Comparison of ENCODE assay signal across 2 cellular contexts in the genomic region with DNA sequence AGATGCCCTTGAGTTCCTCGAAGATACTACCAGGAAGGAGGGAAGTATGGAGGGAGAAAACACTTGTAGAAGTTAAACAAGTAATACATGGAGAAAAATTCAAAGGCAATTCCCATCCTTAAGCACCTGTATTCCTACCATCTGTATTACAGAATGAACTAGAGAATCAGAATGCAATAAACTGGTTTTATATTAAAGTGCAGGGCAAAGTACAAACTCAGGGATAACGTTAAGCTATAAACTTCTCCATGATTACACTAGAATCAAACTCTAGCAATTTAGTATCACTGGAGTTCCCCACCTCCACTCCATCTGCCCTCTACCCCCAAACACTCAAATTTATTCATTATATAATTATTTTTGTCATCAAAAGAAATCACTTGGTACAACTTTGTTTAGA.
TF ChIP-seq lines count a peak whose summit lies in the region.

No MANE protein-coding gene starts in this region.

TF ChIP-seq in A549, 52 proteins besides CTCF, POLR2A, EP300 and RAD21 (continued from another document):
- TF ChIP-seq, protein P1, sequence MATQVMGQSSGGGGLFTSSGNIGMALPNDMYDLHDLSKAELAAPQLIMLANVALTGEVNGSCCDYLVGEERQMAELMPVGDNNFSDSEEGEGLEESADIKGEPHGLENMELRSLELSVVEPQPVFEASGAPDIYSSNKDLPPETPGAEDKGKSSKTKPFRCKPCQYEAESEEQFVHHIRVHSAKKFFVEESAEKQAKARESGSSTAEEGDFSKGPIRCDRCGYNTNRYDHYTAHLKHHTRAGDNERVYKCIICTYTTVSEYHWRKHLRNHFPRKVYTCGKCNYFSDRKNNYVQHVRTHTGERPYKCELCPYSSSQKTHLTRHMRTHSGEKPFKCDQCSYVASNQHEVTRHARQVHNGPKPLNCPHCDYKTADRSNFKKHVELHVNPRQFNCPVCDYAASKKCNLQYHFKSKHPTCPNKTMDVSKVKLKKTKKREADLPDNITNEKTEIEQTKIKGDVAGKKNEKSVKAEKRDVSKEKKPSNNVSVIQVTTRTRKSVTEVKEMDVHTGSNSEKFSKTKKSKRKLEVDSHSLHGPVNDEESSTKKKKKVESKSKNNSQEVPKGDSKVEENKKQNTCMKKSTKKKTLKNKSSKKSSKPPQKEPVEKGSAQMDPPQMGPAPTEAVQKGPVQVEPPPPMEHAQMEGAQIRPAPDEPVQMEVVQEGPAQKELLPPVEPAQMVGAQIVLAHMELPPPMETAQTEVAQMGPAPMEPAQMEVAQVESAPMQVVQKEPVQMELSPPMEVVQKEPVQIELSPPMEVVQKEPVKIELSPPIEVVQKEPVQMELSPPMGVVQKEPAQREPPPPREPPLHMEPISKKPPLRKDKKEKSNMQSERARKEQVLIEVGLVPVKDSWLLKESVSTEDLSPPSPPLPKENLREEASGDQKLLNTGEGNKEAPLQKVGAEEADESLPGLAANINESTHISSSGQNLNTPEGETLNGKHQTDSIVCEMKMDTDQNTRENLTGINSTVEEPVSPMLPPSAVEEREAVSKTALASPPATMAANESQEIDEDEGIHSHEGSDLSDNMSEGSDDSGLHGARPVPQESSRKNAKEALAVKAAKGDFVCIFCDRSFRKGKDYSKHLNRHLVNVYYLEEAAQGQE (IDR thresholded peaks at IDR 0.05), result no peak
- TF ChIP-seq JUN (IDR thresholded peaks at IDR 0.05) (no peak), GATA3 (IDR thresholded peaks at IDR 0.05; ENCODE audit: borderline replicate concordance) (no peak)

TF ChIP-seq in GM23338, 12 proteins besides CTCF, POLR2A, EP300 and RAD21 (continued from another document):
- TF ChIP-seq JUNB (IDR thresholded peaks at IDR 0.05; ENCODE audit: unreplicated experiment) (no peak), ZNF114 (CRISPR knock-in tag; IDR thresholded peaks at IDR 0.05) (no peak), ZNF331 (CRISPR knock-in tag; IDR thresholded peaks at IDR 0.05; ENCODE audit: low read depth) (no peak)
- TF ChIP-seq, protein P2, sequence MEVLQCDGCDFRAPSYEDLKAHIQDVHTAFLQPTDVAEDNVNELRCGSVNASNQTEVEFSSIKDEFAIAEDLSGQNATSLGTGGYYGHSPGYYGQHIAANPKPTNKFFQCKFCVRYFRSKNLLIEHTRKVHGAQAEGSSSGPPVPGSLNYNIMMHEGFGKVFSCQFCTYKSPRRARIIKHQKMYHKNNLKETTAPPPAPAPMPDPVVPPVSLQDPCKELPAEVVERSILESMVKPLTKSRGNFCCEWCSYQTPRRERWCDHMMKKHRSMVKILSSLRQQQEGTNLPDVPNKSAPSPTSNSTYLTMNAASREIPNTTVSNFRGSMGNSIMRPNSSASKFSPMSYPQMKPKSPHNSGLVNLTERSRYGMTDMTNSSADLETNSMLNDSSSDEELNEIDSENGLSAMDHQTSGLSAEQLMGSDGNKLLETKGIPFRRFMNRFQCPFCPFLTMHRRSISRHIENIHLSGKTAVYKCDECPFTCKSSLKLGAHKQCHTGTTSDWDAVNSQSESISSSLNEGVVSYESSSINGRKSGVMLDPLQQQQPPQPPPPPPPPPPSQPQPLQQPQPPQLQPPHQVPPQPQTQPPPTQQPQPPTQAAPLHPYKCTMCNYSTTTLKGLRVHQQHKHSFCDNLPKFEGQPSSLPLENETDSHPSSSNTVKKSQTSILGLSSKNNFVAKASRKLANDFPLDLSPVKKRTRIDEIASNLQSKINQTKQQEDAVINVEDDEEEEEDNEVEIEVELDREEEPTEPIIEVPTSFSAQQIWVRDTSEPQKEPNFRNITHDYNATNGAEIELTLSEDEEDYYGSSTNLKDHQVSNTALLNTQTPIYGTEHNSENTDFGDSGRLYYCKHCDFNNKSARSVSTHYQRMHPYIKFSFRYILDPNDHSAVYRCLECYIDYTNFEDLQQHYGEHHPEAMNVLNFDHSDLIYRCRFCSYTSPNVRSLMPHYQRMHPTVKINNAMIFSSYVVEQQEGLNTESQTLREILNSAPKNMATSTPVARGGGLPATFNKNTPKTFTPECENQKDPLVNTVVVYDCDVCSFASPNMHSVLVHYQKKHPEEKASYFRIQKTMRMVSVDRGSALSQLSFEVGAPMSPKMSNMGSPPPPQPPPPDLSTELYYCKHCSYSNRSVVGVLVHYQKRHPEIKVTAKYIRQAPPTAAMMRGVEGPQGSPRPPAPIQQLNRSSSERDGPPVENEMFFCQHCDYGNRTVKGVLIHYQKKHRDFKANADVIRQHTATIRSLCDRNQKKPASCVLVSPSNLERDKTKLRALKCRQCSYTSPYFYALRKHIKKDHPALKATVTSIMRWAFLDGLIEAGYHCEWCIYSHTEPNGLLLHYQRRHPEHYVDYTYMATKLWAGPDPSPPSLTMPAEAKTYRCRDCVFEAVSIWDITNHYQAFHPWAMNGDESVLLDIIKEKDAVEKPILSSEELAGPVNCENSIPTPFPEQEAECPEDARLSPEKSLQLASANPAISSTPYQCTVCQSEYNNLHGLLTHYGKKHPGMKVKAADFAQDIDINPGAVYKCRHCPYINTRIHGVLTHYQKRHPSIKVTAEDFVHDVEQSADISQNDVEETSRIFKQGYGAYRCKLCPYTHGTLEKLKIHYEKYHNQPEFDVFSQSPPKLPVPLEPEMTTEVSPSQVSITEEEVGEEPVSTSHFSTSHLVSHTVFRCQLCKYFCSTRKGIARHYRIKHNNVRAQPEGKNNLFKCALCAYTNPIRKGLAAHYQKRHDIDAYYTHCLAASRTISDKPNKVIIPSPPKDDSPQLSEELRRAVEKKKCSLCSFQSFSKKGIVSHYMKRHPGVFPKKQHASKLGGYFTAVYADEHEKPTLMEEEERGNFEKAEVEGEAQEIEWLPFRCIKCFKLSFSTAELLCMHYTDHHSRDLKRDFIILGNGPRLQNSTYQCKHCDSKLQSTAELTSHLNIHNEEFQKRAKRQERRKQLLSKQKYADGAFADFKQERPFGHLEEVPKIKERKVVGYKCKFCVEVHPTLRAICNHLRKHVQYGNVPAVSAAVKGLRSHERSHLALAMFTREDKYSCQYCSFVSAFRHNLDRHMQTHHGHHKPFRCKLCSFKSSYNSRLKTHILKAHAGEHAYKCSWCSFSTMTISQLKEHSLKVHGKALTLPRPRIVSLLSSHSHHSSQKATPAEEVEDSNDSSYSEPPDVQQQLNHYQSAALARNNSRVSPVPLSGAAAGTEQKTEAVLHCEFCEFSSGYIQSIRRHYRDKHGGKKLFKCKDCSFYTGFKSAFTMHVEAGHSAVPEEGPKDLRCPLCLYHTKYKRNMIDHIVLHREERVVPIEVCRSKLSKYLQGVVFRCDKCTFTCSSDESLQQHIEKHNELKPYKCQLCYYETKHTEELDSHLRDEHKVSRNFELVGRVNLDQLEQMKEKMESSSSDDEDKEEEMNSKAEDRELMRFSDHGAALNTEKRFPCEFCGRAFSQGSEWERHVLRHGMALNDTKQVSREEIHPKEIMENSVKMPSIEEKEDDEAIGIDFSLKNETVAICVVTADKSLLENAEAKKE (CRISPR knock-in tag; IDR thresholded peaks at IDR 0.05), result no peak
